ENCODE assay signal across 17 cellular contexts in the genomic region with DNA sequence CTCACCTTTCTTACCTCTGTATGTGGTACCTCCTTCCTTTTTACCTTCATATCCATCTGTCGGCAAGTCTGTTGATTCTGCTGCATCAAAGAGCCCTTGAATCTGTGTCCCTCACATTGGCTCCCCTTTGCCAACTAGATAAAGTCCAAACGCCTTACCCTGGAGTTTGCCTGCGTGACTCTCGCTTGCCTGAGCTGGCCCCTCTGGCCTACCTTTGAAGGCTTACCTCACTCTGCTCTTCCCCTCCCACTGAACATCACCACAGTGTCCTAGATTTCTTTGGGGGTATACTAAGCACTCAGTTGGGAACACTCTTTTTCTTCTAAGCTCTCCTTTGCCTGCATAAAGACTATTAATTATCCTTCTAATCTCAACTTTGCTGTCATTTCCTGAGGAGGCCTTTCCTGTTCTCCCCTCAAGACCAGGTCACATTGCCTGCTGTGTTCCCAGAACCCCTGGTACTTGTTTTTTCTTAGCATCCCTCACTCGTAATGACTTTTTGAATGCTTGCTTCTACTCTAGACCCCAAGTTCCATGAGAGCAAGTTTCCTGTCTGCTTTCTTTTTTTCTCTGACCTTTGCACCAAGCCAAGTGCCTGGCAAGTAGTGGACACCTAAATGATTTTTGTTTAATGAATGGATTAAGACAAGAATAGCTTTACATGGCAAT.
DNase-seq lines count a peak whose midpoint lies in the region; ATAC-seq, FAIRE-seq and TF ChIP-seq lines count a peak whose summit lies in the region.
"Had no signal": no experiment of that assay in that cellular context is flagged by ENCODE, and none has a peak within 500 bp of the region (broad histone marks: within the 10 kb centered on the region; RNA-seq: fewer than 3 reads in every experiment).

No MANE protein-coding gene starts in this region.

- H3K36me3 Mint-ChIP-seq in central memory CD8-positive, alpha-beta T cell (ENCODE audit: insufficient read depth), result peaks cover 24% of the 10 kb centered on the region
- H3K36me3 Mint-ChIP-seq in HFFc6 (ENCODE audit: low read depth), result peaks cover 24% of the 10 kb centered on the region

- H3K4me3 ChIP-seq in heart right ventricle (no peak overlapping the region), liver (ENCODE audit: low read depth in 1 of 3, low read length in 3 of 3) (no peak overlapping the region), upper lobe of left lung (no peak overlapping the region), Peyer's patch (no peak overlapping the region)
- H3K4me3 ChIP-seq: adrenal gland, MG63 had no signal

- peak in 2 of 4 donors; percentile 19 to 64 for TF ChIP-seq EP300 in upper lobe of left lung (IDR thresholded peaks at IDR 0.05)

- H3K4me1 ChIP-seq in heart right ventricle, result peaks cover 8 to 23% (median 20%) of the 10 kb centered on the region in 9 donors
- H3K4me1 ChIP-seq in liver (ENCODE audit: control insufficient read depth in 4 of 4, insufficient read depth in 4 of 4, low read length in 3 of 4), result peaks cover 0 to 28% (median 13%) of the 10 kb centered on the region in 4 donors
- H3K4me1 ChIP-seq in upper lobe of left lung, result peaks cover 13 to 20% (median 17%) of the 10 kb centered on the region in 4 donors
- peaks cover 0 to 13% (median 1%) of the 10 kb centered on the region in 4 donors for H3K4me1 ChIP-seq in Peyer's patch

- DNase-seq in heart right ventricle, result no peak
- no peak for DNase-seq in cardiac septum (ENCODE audit: low spot score)
- DNase-seq in central memory CD8-positive, alpha-beta T cell (ENCODE audit: low spot score in 2 of 2), result no peak
- DNase-seq in upper lobe of left lung, result no peak
- no peak for DNase-seq in Peyer's patch
- DNase-seq in frontal cortex (ENCODE audit: low spot score in 2 of 2), result no peak
- DNase-seq in HFFc6, result no peak
- DNase-seq: activated CD4-positive, alpha-beta memory T cell treated with anti-CD3 and anti-CD28 coated beads for 36 hours; endodermal cell; GOT3; IMR-90; MG63; occipital lobe had no signal

- no peaks in the 10 kb centered on the region for H3K9me3 Mint-ChIP-seq in central memory CD8-positive, alpha-beta T cell
- no peaks in the 10 kb centered on the region for H3K9me3 Mint-ChIP-seq in HFFc6
- H3K9me3 Mint-ChIP-seq: activated CD4-positive, alpha-beta memory T cell treated with anti-CD3 and anti-CD28 coated beads for 36 hours; activated T-helper 1 cell treated with anti-CD3 and anti-CD28 coated beads, Interleukin-12 subunit alpha, Interleukin-12 subunit beta, Interleukin-2, Interleukin-4 antibody, amounts not matched to agents 30 ng/mL and 10 ng/mL and 1 ng/mL, durations not matched to agents 14 hours and 24 hours and 36 hours; endodermal cell had no signal

- intact Hi-C loops in heart right ventricle (cut with DNase I) (loop anchor here in 1 of 10 donors (5.0 kb wide), 1 partner anchor 47 kb away; no protein-coding TSS in a partner anchor), cardiac septum (cut with DNase I) (loop anchor here (5.0 kb wide), 1 partner anchor 48 kb away; no protein-coding TSS in a partner anchor)

- TF ChIP-seq CTCF in heart right ventricle (IDR thresholded peaks at IDR 0.05), result no peak
- TF ChIP-seq CTCF in liver (IDR thresholded peaks at IDR 0.05; ENCODE audit: low read depth, low read length, missing input control), result no peak
- TF ChIP-seq CTCF in upper lobe of left lung (IDR thresholded peaks at IDR 0.05), result no peak
- TF ChIP-seq CTCF in Peyer's patch (IDR thresholded peaks at IDR 0.05), result no peak
- no peak for TF ChIP-seq CTCF in HFFc6 (IDR thresholded peaks at IDR 0.05)

- H3K27me3 Mint-ChIP-seq in central memory CD8-positive, alpha-beta T cell, result no peaks in the 10 kb centered on the region
- no peaks in the 10 kb centered on the region for H3K27me3 Mint-ChIP-seq in HFFc6 (ENCODE audit: insufficient read depth)
- H3K27me3 Mint-ChIP-seq: activated CD4-positive, alpha-beta memory T cell treated with anti-CD3 and anti-CD28 coated beads for 36 hours had no signal

- no peak overlapping the region for H3K4me3 Mint-ChIP-seq in central memory CD8-positive, alpha-beta T cell
- no peak overlapping the region for H3K4me3 Mint-ChIP-seq in HFFc6
- H3K4me3 Mint-ChIP-seq: activated CD4-positive, alpha-beta memory T cell treated with anti-CD3 and anti-CD28 coated beads for 36 hours; activated T-helper 1 cell treated with anti-CD3 and anti-CD28 coated beads, Interleukin-12 subunit alpha, Interleukin-12 subunit beta, Interleukin-2, Interleukin-4 antibody, amounts not matched to agents 30 ng/mL and 10 ng/mL and 1 ng/mL, durations not matched to agents 14 hours and 24 hours and 36 hours; endodermal cell had no signal

- H3K9me3 ChIP-seq in heart right ventricle, result no peaks in the 10 kb centered on the region
- H3K9me3 ChIP-seq in liver (ENCODE audit: control insufficient read depth in 4 of 4, low read length in 3 of 4), result no peaks in the 10 kb centered on the region
- H3K9me3 ChIP-seq in upper lobe of left lung, result no peaks in the 10 kb centered on the region
- no peaks in the 10 kb centered on the region for H3K9me3 ChIP-seq in Peyer's patch
- H3K9me3 ChIP-seq: adrenal gland, MG63 had no signal

- H3K27ac Mint-ChIP-seq in central memory CD8-positive, alpha-beta T cell (ENCODE audit: low read depth), result peak overlapping the region; percentile 76
- H3K27ac Mint-ChIP-seq in HFFc6, result no peak overlapping the region
- H3K27ac Mint-ChIP-seq: activated CD4-positive, alpha-beta memory T cell treated with anti-CD3 and anti-CD28 coated beads for 36 hours; activated T-helper 1 cell treated with anti-CD3 and anti-CD28 coated beads, Interleukin-12 subunit alpha, Interleukin-12 subunit beta, Interleukin-2, Interleukin-4 antibody, amounts not matched to agents 30 ng/mL and 10 ng/mL and 1 ng/mL, durations not matched to agents 14 hours and 24 hours and 36 hours; endodermal cell had no signal

- H3K4me1 Mint-ChIP-seq in central memory CD8-positive, alpha-beta T cell, result peaks cover 12% of the 10 kb centered on the region
- H3K4me1 Mint-ChIP-seq in HFFc6 (ENCODE audit: low read depth), result peaks cover 25% of the 10 kb centered on the region

- ATAC-seq in heart right ventricle (peak in 6 of 8 donors; percentile 12 to 59 (median 30)), upper lobe of left lung (ENCODE audit: low FRiP score in 2 of 2) (no peak)
- no peak for ATAC-seq in central memory CD8-positive, alpha-beta T cell (replicated peaks; ENCODE audit: extremely low read depth, poor library complexity, severe bottlenecking)

- H3K27ac ChIP-seq in heart right ventricle (peak overlapping the region in 5 of 10 donors; percentile 10 to 46 (median 35)), liver (ENCODE audit: low read depth in 1 of 2, low read length in 2 of 2) (peak overlapping the region; percentile 23 to 61), upper lobe of left lung (peak overlapping the region in 3 of 4 donors; percentile 27 to 68 (median 56)), Peyer's patch (no peak overlapping the region)

- H3K36me3 ChIP-seq in heart right ventricle, result peaks cover 0 to 87% (median 25%) of the 10 kb centered on the region in 9 donors
- peaks cover 0 to 11% (median 7%) of the 10 kb centered on the region in 4 donors for H3K36me3 ChIP-seq in liver (ENCODE audit: control insufficient read depth in 4 of 4, insufficient read depth in 3 of 4, low read depth in 1 of 4, low read length in 3 of 4)
- H3K36me3 ChIP-seq in upper lobe of left lung, result peaks cover 3 to 24% (median 13%) of the 10 kb centered on the region in 4 donors
- peaks cover 0 to 29% (median 0%) of the 10 kb centered on the region in 3 donors for H3K36me3 ChIP-seq in Peyer's patch

- FAIRE-seq in frontal cortex (lab: Jason Lieb, UNC), result no peak
- FAIRE-seq: GM18507 had no signal

- WGBS in heart right ventricle, 2 donors, result 61 to 64% methylated on average over 5 of the region's 5 CpGs
- 48% methylated on average over 5 of the region's 5 CpGs for WGBS in liver
- WGBS in upper lobe of left lung, 2 donors, result 65 to 68% methylated on average over 5 of the region's 5 CpGs

- TF ChIP-seq POLR2A in upper lobe of left lung (IDR thresholded peaks at IDR 0.05) (no peak), Peyer's patch (IDR thresholded peaks at IDR 0.05) (no peak)

- H3K9ac ChIP-seq in liver (ENCODE audit: low read depth in 1 of 2, low read length in 2 of 2), result no peak overlapping the region

- TF ChIP-seq RAD21 in liver (IDR thresholded peaks at IDR 0.05), result peak in 1 of 2 donors; percentile 8

- H3K27me3 ChIP-seq in heart right ventricle, result no peaks in the 10 kb centered on the region
- no peaks in the 10 kb centered on the region for H3K27me3 ChIP-seq in liver (ENCODE audit: control insufficient read depth in 4 of 4, insufficient read depth in 4 of 4, low read length in 3 of 4)
- no peaks in the 10 kb centered on the region for H3K27me3 ChIP-seq in upper lobe of left lung
- H3K27me3 ChIP-seq in Peyer's patch, result no peaks in the 10 kb centered on the region
- H3K27me3 ChIP-seq: adrenal gland, MG63 had no signal

TF ChIP-seq in liver, 16 proteins besides CTCF, POLR2A, EP300 and RAD21:
- TF ChIP-seq NR2F2 (IDR thresholded peaks at IDR 0.05) (peak; percentile 83), RXRA (IDR thresholded peaks at IDR 0.05) (peak in 1 of 2 donors; percentile 3), GABPA (IDR thresholded peaks at IDR 0.05 in 1 of 2, conservative IDR thresholded peaks at IDR 0.05 in 1 of 2) (no peak), HNF4A (conservative IDR thresholded peaks at IDR 0.05) (peak; percentile 31 to 48), SP1 (IDR thresholded peaks at IDR 0.05) (peak; percentile 22)
TF ChIP-seq in liver: peak in this region for 4.

Comparison
In these comparisons a context has a peak if more than half of its experiments do, and no peak if none do; other contexts are left out.
1. ATAC-seq: peak in heart right ventricle (6 of 8); none in central memory CD8-positive, alpha-beta T cell (single experiment) and upper lobe of left lung (0 of 2).
2. H3K27ac ChIP-seq: peak in liver (2 of 2) and upper lobe of left lung (3 of 4); none in Peyer's patch (0 of 4).